ENCODE assay signal across 8 cellular contexts in genomic region chr15:63189955-63190691, GRCh38. TPM values are rescaled to one million over a fixed set of nuclear protein-coding genes. Genes with fewer than 3 reads are reported as not detected.
A peak's percentile ranks its signal among the peaks of the same experiment; 100 is the strongest.
DNase-seq lines count a peak whose midpoint lies in the region; ATAC-seq and TF ChIP-seq lines count a peak whose summit lies in the region.

No MANE protein-coding gene starts in this region.

- no peaks in the 10 kb centered on the region for H3K36me3 ChIP-seq in iPS DF 6.9 (ENCODE audit: control insufficient read depth, insufficient read depth, low read length)

- H3K27me3 Mint-ChIP-seq in WTC11 (ENCODE audit: low read depth) = no peaks in the 10 kb centered on the region; the same call in 1 of the 2 replicates
- no peaks in the 10 kb centered on the region for H3K27me3 Mint-ChIP-seq in stimulated activated memory B cell treated with anti-CD40 and anti-IgM and Interleukin-4, amounts not matched to agents 10 μg/mL and 1 μg/mL and 100 μg/mL, for 72 hours

- H3K27me3 ChIP-seq in iPS DF 6.9 (ENCODE audit: control insufficient read depth, insufficient read depth, low read length) = no peaks in the 10 kb centered on the region

- ATAC-seq in WTC11 (no peak), GM19463 (IDR thresholded peaks at IDR 0.05; ENCODE audit: unreplicated experiment) (no peak)
- no peak for ATAC-seq in stimulated activated memory B cell treated with anti-CD40 and anti-IgM and Interleukin-4, amounts not matched to agents 10 μg/mL and 1 μg/mL and 100 μg/mL, for 72 hours

- in situ Hi-C loops in ACHN (cut with HindIII; ENCODE audit: low pct_ligation_motif_present, low pct_unique_long_range_greater_than_20kb, low sequenced_read_pairs) = no loop called here

- no peaks in the 10 kb centered on the region for H3K9me3 ChIP-seq in iPS DF 6.9 (ENCODE audit: control insufficient read depth, insufficient read depth, low read length)

- no peak overlapping the region for H3K27ac ChIP-seq in iPS DF 6.9 (ENCODE audit: low read length)

- CTCF ChIA-PET in HEK293T (lab: Yijun Ruan, JAX) (no interaction called here), WTC11 (lab: Charles Lee) (interaction anchor here (1.8 kb wide), 1 partner anchor 12 kb away, joined by 4 read pairs; no protein-coding TSS in a partner anchor)

- no peak for TF ChIP-seq CTCF in WTC11 (IDR thresholded peaks at IDR 0.05)

- peak overlapping the region; percentile 1; the same call in 1 of the 2 replicates for H3K27ac Mint-ChIP-seq in WTC11
- peak overlapping the region; percentile 86 for H3K27ac Mint-ChIP-seq in stimulated activated memory B cell treated with anti-CD40 and anti-IgM and Interleukin-4, amounts not matched to agents 10 μg/mL and 1 μg/mL and 100 μg/mL, for 72 hours

- H3K9me3 Mint-ChIP-seq in WTC11 = no peaks in the 10 kb centered on the region
- no peaks in the 10 kb centered on the region for H3K9me3 Mint-ChIP-seq in stimulated activated memory B cell treated with anti-CD40 and anti-IgM and Interleukin-4, amounts not matched to agents 10 μg/mL and 1 μg/mL and 100 μg/mL, for 72 hours

- POLR2A ChIA-PET in HEK293T (lab: Yijun Ruan, JAX) = no interaction called here
- POLR2A ChIA-PET in WTC11 (lab: Charles Lee) = no interaction called here

- WGBS in iPS DF 6.9 (ENCODE audit: insufficient coverage, insufficient read length) = no CpG with 5 or more reads among the region's 9 CpGs

- H3K4me1 Mint-ChIP-seq in WTC11 = peaks cover 43% of the 10 kb centered on the region
- peaks cover 59% of the 10 kb centered on the region for H3K4me1 Mint-ChIP-seq in stimulated activated memory B cell treated with anti-CD40 and anti-IgM and Interleukin-4, amounts not matched to agents 10 μg/mL and 1 μg/mL and 100 μg/mL, for 72 hours

- peaks cover 1% of the 10 kb centered on the region; the same call in 1 of the 2 replicates for H3K4me1 ChIP-seq in iPS DF 6.9 (ENCODE audit: control insufficient read depth, insufficient read depth, low read length)

- peak overlapping the region; percentile 96; the same call in 1 of the 2 replicates for H3K4me3 ChIP-seq in iPS DF 6.9 (ENCODE audit: low read length)

- H3K36me3 Mint-ChIP-seq in WTC11 = no peaks in the 10 kb centered on the region
- peaks cover 20% of the 10 kb centered on the region for H3K36me3 Mint-ChIP-seq in stimulated activated memory B cell treated with anti-CD40 and anti-IgM and Interleukin-4, amounts not matched to agents 10 μg/mL and 1 μg/mL and 100 μg/mL, for 72 hours

- DNase-seq in ACHN (peak; percentile 41), HEK293T (ENCODE audit: extremely low spot score) (no peak), WTC11 (ENCODE audit: low spot score) (no peak), iPS DF 6.9 (ENCODE audit: low read depth, low spot score) (no peak), DMS 273 treated with DMSO at 0.1 percent for 48 hours (lab: John Stamatoyannopoulos, UW) (no peak), GM19240 (ENCODE audit: insufficient read length, low spot score) (no peak)

- peak overlapping the region; percentile 79 for H3K4me3 Mint-ChIP-seq in WTC11
- peak overlapping the region; percentile 97 for H3K4me3 Mint-ChIP-seq in stimulated activated memory B cell treated with anti-CD40 and anti-IgM and Interleukin-4, amounts not matched to agents 10 μg/mL and 1 μg/mL and 100 μg/mL, for 72 hours

TF ChIP-seq in HEK293T, 16 proteins besides CTCF, POLR2A, EP300 and RAD21:
- TF ChIP-seq L3MBTL2 (conservative IDR thresholded peaks at IDR 0.05) = 0 out of 2 replicates have a peak, but pooled peaks have one; percentile 3
- TF ChIP-seq FOXK2 (IDR thresholded peaks at IDR 0.05) = no peak

TF ChIP-seq in WTC11, 78 proteins besides CTCF, POLR2A, EP300 and RAD21 (continues in another document):
- no peak for TF ChIP-seq ZNF138 (CRISPR knock-in tag; conservative IDR thresholded peaks at IDR 0.05)
- TF ChIP-seq NR2C2 (CRISPR knock-in tag; IDR thresholded peaks at IDR 0.05) = no peak
- no peak for TF ChIP-seq ZNF232 (CRISPR knock-in tag; IDR thresholded peaks at IDR 0.05)
- no peak for TF ChIP-seq AFF4 (CRISPR knock-in tag; IDR thresholded peaks at IDR 0.05; ENCODE audit: borderline replicate concordance)
- no peak for TF ChIP-seq NR3C1 (CRISPR knock-in tag; conservative IDR thresholded peaks at IDR 0.05; ENCODE audit: low read depth)
- no peak for TF ChIP-seq FOXJ3 (CRISPR knock-in tag; IDR thresholded peaks at IDR 0.05; ENCODE audit: borderline replicate concordance)
- no peak for TF ChIP-seq NFYB (CRISPR knock-in tag; conservative IDR thresholded peaks at IDR 0.05; ENCODE audit: low read depth)
- TF ChIP-seq ATF6 (CRISPR knock-in tag; IDR thresholded peaks at IDR 0.05) = no peak
- no peak for TF ChIP-seq ERG (CRISPR knock-in tag; IDR thresholded peaks at IDR 0.05)
- TF ChIP-seq SMAD3 (CRISPR knock-in tag; IDR thresholded peaks at IDR 0.05; ENCODE audit: borderline replicate concordance) = no peak
- TF ChIP-seq RORB (CRISPR knock-in tag; IDR thresholded peaks at IDR 0.05) = no peak
- no peak for TF ChIP-seq ATF1 (CRISPR knock-in tag; IDR thresholded peaks at IDR 0.05)

RNA-seq across cellular contexts. Expression of gene RAB8B, which starts 0.7 kb away (rescaled TPM):
- total RNA-seq in WTC11 (2021) = 30.5 to 34.6 TPM (median 32.5 TPM) in 3 replicates

RNA-seq across cellular contexts. Expression of gene RPS27L, which starts 32.8 kb away (rescaled TPM):
- total RNA-seq in WTC11 (2021) = 133 to 159 TPM (median 155 TPM) in 3 replicates
